ENCODE assay signal across 17 cellular contexts in genomic region chr3:38111201-38111600, GRCh38.
"Had no signal": no experiment of that assay in that cellular context is flagged by ENCODE, and none has a peak within 500 bp of the region (broad histone marks: within the 10 kb centered on the region; RNA-seq: fewer than 3 reads in every experiment).

No MANE protein-coding gene starts in this region.

- H3K36me3 ChIP-seq: esophagus squamous epithelium, gastroesophageal sphincter, tibial artery, upper lobe of left lung, uterus had no signal

- ATAC-seq: gastroesophageal sphincter; left colon; right cardiac atrium; stimulated activated effector memory CD8-positive, alpha-beta T cell treated with anti-CD3 and anti-CD28 coated beads, Interleukin-12 subunit alpha, Interleukin-12 subunit beta, amount 100 ng/mL, for 72 hours; stimulated activated naive CD8-positive, alpha-beta T cell treated with anti-CD3 and anti-CD28 coated beads, Interleukin-15, Interleukin-2, amounts not matched to agents 100 U/mL and 50 U/mL, for 24 hours had no signal

- DNase-seq: esophagus squamous epithelium; foreskin fibroblast; glutamatergic neuron; left colon; naive B cell; right cardiac atrium; stimulated activated CD4-positive, alpha-beta T cell treated with anti-CD3 and anti-CD28 coated beads, Interleukin-4, amount 100 ng/mL, for 1 hour; stimulated activated CD8-positive, alpha-beta memory T cell treated with anti-CD3 and anti-CD28 coated beads, Interleukin-4, amount 100 ng/mL, for 48 hours; stimulated activated naive CD8-positive, alpha-beta T cell treated with anti-CD3 and anti-CD28 coated beads, Interleukin-15, Interleukin-2, amounts not matched to agents 100 U/mL and 50 U/mL, for 24 hours; uterus had no signal

- H3K4me1 Mint-ChIP-seq: nephron had no signal

- H3K9me3 Mint-ChIP-seq: dendritic cell treated with granulocyte-macrophage colony-stimulating factor and Interleukin-4, amounts not matched to agents 40 ng/mL and 50 ng/mL, for 4 days; memory B cell; stimulated activated effector memory CD8-positive, alpha-beta T cell treated with anti-CD3 and anti-CD28 coated beads, Interleukin-12 subunit alpha, Interleukin-12 subunit beta, amount 100 ng/mL, for 72 hours had no signal

- H3K27me3 Mint-ChIP-seq: dendritic cell treated with granulocyte-macrophage colony-stimulating factor and Interleukin-4, amounts not matched to agents 40 ng/mL and 50 ng/mL, for 4 days had no signal

- H3K27ac Mint-ChIP-seq: dendritic cell treated with granulocyte-macrophage colony-stimulating factor and Interleukin-4, amounts not matched to agents 40 ng/mL and 50 ng/mL, for 4 days; memory B cell; naive B cell; nephron had no signal

- H3K36me3 Mint-ChIP-seq: memory B cell; naive B cell; stimulated activated effector memory CD8-positive, alpha-beta T cell treated with anti-CD3 and anti-CD28 coated beads, Interleukin-12 subunit alpha, Interleukin-12 subunit beta, amount 100 ng/mL, for 72 hours had no signal

- H3K4me1 ChIP-seq: gastroesophageal sphincter, tibial artery, uterus had no signal

- H3K27me3 ChIP-seq: esophagus squamous epithelium, gastroesophageal sphincter, upper lobe of left lung, uterus had no signal

- H3K4me3 Mint-ChIP-seq: dendritic cell treated with granulocyte-macrophage colony-stimulating factor and Interleukin-4, amounts not matched to agents 40 ng/mL and 50 ng/mL, for 4 days; memory B cell; naive B cell; nephron; stimulated activated effector memory CD8-positive, alpha-beta T cell treated with anti-CD3 and anti-CD28 coated beads, Interleukin-12 subunit alpha, Interleukin-12 subunit beta, amount 100 ng/mL, for 72 hours had no signal

- H3K27ac ChIP-seq: esophagus squamous epithelium, gastroesophageal sphincter, tibial artery, upper lobe of left lung, uterus had no signal

- H3K4me3 ChIP-seq: esophagus squamous epithelium, gastroesophageal sphincter, tibial artery, upper lobe of left lung, uterus had no signal

- H3K9me3 ChIP-seq: esophagus squamous epithelium, gastroesophageal sphincter, tibial artery, upper lobe of left lung, uterus had no signal
